Comparison of ENCODE assay signal across 1 cellular context in the genomic region with DNA sequence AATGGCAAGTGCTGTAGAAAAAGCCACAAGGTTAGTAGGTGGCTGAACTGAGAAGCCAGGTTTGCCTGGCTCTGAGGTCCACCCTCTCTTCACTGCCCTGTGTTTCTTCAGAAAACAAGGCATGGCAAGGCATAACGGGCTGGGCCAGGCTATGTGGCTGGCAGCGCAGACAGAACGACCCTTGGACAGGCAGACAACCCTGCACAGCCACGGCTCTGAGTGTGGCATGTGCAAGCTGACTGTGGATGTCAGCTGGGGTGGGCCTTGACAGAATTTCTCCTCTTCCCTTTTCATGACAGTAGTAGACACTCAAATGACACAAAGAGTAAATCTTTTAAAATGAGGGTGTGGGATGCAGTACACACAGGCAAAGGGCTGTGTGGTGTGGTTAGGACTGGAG.
TF ChIP-seq lines count a peak whose summit lies in the region.

No MANE protein-coding gene starts in this region.

TF ChIP-seq in IMR-90, 13 proteins besides CTCF, POLR2A, EP300 and RAD21:
- TF ChIP-seq ELK1 (IDR thresholded peaks at IDR 0.05; ENCODE audit: borderline replicate concordance, low read depth, low read length) (no peak), FOS (IDR thresholded peaks at IDR 0.05; ENCODE audit: low read depth, low read length) (no peak), MXI1 (IDR thresholded peaks at IDR 0.05; ENCODE audit: borderline replicate concordance, low read depth, low read length) (no peak), RFX5 (IDR thresholded peaks at IDR 0.05; ENCODE audit: low read depth, low read length) (no peak), CEBPB (IDR thresholded peaks at IDR 0.05; ENCODE audit: low read depth, low read length) (no peak), CHD1 (IDR thresholded peaks at IDR 0.05; ENCODE audit: low read depth, low read length) (no peak)
